Comparison of ENCODE assay signal across 24 cellular contexts in genomic region chr4:43089730-43090129, GRCh38.
DNase-seq lines count a peak whose midpoint lies in the region; TF ChIP-seq lines count a peak whose summit lies in the region.
"Had no signal": no experiment of that assay in that cellular context is flagged by ENCODE, and none has a peak within 500 bp of the region (broad histone marks: within the 10 kb centered on the region; RNA-seq: fewer than 3 reads in every experiment).

No MANE protein-coding gene starts in this region.

- TF ChIP-seq POLR2A in lower leg skin (IDR thresholded peaks at IDR 0.05), result no peak

- H3K4me3 ChIP-seq in ascending aorta (peak overlapping the region; percentile 14 to 33), fibroblast of pulmonary artery (replicated peaks; ENCODE audit: low read depth, low read length) (no peak overlapping the region), tibial artery (peak overlapping the region; percentile 17 to 35), lower leg skin (ENCODE audit: low read depth, poor library complexity, severe bottlenecking) (no peak overlapping the region)
- H3K4me3 ChIP-seq: left lung, mucosa of descending colon, psoas muscle, SJSA1, smooth muscle cell had no signal

- H3K27ac ChIP-seq in ascending aorta (peak overlapping the region; percentile 70 to 77), tibial artery (peak overlapping the region; percentile 74 to 76)
- H3K27ac ChIP-seq: left lung, psoas muscle, SJSA1 had no signal

- 30 to 59% methylated on average over 2 of the region's 2 CpGs for WGBS in lower leg skin, 2 donors

- H3K9me3 ChIP-seq in ascending aorta, result peaks cover 0 to 4% of the 10 kb centered on the region in 2 donors
- H3K9me3 ChIP-seq in tibial artery, result no peaks in the 10 kb centered on the region
- H3K9me3 ChIP-seq: left lung, psoas muscle, SJSA1 had no signal

- DNase-seq in HS-5 (ENCODE audit: low read depth) (peak; percentile 34), ascending aorta (ENCODE audit: low spot score in 2 of 2) (peak; percentile 14 to 85), fibroblast of pulmonary artery (ENCODE audit: low read depth) (peak; percentile 2), tibial artery (peak in 1 of 2 donors; percentile 74), germinal center (ENCODE audit: low spot score) (no peak), lower leg skin (ENCODE audit: low spot score in 2 of 2) (no peak), NCI-H345 (lab: John Stamatoyannopoulos, UW) (no peak)
- DNase-seq: activated CD4-positive, alpha-beta T cell treated with anti-CD3 and anti-CD28 coated beads, Interleukin-2, amount 50 U/mL, for 48 hours; activated effector memory CD4-positive, alpha-beta T cell treated with Interleukin-2 at 50 U/mL for 16 hours; activated naive CD8-positive, alpha-beta T cell treated with anti-CD3 and anti-CD28 coated beads, Interleukin-2, amount 50 U/mL, for 24 hours; Calu3; erythroblast; glutamatergic neuron; left lung; mucosa of descending colon; MV-4-11; NCI-H187; NCI-H748 treated with DMSO at 0.1 percent for 48 hours; psoas muscle; stimulated activated CD4-positive, alpha-beta T cell treated with anti-CD3 and anti-CD28 coated beads, Interleukin-4, amount 100 ng/mL, for 1 hour; stimulated activated naive CD8-positive, alpha-beta T cell treated with anti-CD3 and anti-CD28 coated beads, Interleukin-15, Interleukin-2, amounts not matched to agents 100 U/mL and 50 U/mL, for 24 hours; T-helper 17 cell had no signal

- H3K36me3 ChIP-seq in ascending aorta (no peaks in the 10 kb centered on the region), tibial artery (no peaks in the 10 kb centered on the region)
- H3K36me3 ChIP-seq: left lung, SJSA1 had no signal

- H3K27me3 ChIP-seq in ascending aorta (no peaks in the 10 kb centered on the region), tibial artery (no peaks in the 10 kb centered on the region)
- H3K27me3 ChIP-seq: left lung, SJSA1 had no signal

- H3K4me1 ChIP-seq in ascending aorta (peaks cover 4 to 8% of the 10 kb centered on the region in 2 donors), tibial artery (peaks cover 0 to 27% (median 11%) of the 10 kb centered on the region in 4 donors)
- H3K4me1 ChIP-seq: left lung, psoas muscle, SJSA1 had no signal

- TF ChIP-seq CTCF in ascending aorta (IDR thresholded peaks at IDR 0.05) (no peak), fibroblast of pulmonary artery (IDR thresholded peaks at IDR 0.05; ENCODE audit: low read length, missing control alignments) (no peak), tibial artery (IDR thresholded peaks at IDR 0.05) (no peak), lower leg skin (IDR thresholded peaks at IDR 0.05) (no peak)

- intact Hi-C loops in ascending aorta (cut with DNase I), result loop anchor here (5.0 kb wide), 1 partner anchor 1358 kb away; the partner anchor contains the start of gene KCTD8
- intact Hi-C loops in tibial artery (cut with DNase I; ENCODE audit: low total_unique reads), result no loop called here
- intact Hi-C loops in lower leg skin (cut with DNase I; ENCODE audit: low total_unique reads), result no loop called here

Comparison
In these comparisons a context has a peak if more than half of its experiments do, and no peak if none do; other contexts are left out.
1. DNase-seq: peak in HS-5 (single experiment), ascending aorta (2 of 2) and fibroblast of pulmonary artery (single experiment); none in germinal center (single experiment), lower leg skin (0 of 2) and NCI-H345 (single experiment).
2. H3K4me3 ChIP-seq: peak in ascending aorta (2 of 2) and tibial artery (2 of 2); none in fibroblast of pulmonary artery (single experiment) and lower leg skin (single experiment).